In the genomic region with DNA sequence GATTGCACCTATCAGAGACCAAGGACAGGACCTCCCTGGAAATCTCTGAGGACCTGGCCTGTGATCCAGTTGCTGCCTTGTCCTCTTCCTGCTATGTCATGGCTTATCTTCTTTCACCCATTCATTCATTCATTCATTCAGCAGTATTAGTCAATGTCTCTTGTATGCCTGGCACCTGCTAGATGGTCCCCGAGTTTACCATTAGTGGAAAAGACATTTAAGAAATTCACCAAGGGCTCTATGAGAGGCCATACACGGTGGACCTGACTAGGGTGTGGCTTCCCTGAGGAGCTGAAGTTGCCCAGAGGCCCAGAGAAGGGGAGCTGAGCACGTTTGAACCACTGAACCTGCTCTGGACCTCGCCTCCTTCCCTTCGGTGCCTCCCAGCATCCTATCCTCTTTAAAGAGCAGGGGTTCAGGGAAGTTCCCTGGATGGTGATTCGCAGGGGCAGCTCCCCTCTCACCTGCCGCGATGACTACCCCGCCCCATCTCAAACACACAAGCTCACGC, we compare ENCODE assay signal across 9 cellular contexts. TPM values are rescaled to one million over a fixed set of nuclear protein-coding genes. Genes with fewer than 3 reads are reported as not detected.
DNase-seq lines count a peak whose midpoint lies in the region; ATAC-seq and TF ChIP-seq lines count a peak whose summit lies in the region.
"Had no signal": no experiment of that assay in that cellular context is flagged by ENCODE, and none has a peak within 500 bp of the region (broad histone marks: within the 10 kb centered on the region; RNA-seq: fewer than 3 reads in every experiment).

No MANE protein-coding gene starts in this region.

- peaks cover 3% of the 10 kb centered on the region for H3K9me3 ChIP-seq in iPS-18c (ENCODE audit: control insufficient read depth, insufficient read depth, low read length)

- H3K4me3 Mint-ChIP-seq in activated T-helper 17 cell treated with anti-CD3 and anti-CD28 coated beads, Interleukin-2, amount 50 U/mL, for 72 hours = peak overlapping the region; percentile 97
- peak overlapping the region; percentile 95 to 99 for H3K4me3 Mint-ChIP-seq in stimulated activated naive B cell treated with anti-CD40 and anti-IgM and Interleukin-4, amounts not matched to agents 10 μg/mL and 1 μg/mL and 100 μg/mL, for 72 hours

- H3K27ac Mint-ChIP-seq in activated T-helper 17 cell treated with anti-CD3 and anti-CD28 coated beads, Interleukin-2, amount 50 U/mL, for 72 hours = peak overlapping the region; percentile 98
- peak overlapping the region; percentile 100 for H3K27ac Mint-ChIP-seq in stimulated activated naive B cell treated with anti-CD40 and anti-IgM and Interleukin-4, amounts not matched to agents 10 μg/mL and 1 μg/mL and 100 μg/mL, for 72 hours

- DNase-seq in HFF-Myc (ENCODE audit: extremely low read depth, low read depth) (no peak), hippocampal formation (lab: John Stamatoyannopoulos, UW) (no peak), DMS79 treated with DMSO at 0.1 percent for 48 hours (lab: John Stamatoyannopoulos, UW) (no peak), GDM1 (lab: John Stamatoyannopoulos, UW) (no peak)
- DNase-seq in stimulated activated naive B cell treated with anti-CD40 and anti-IgM and Interleukin-4, amounts not matched to agents 10 μg/mL and 1 μg/mL and 100 μg/mL, for 72 hours = no peak

- no peaks in the 10 kb centered on the region for H3K9me3 Mint-ChIP-seq in activated T-helper 17 cell treated with anti-CD3 and anti-CD28 coated beads, Interleukin-2, amount 50 U/mL, for 72 hours
- no peaks in the 10 kb centered on the region for H3K9me3 Mint-ChIP-seq in stimulated activated naive B cell treated with anti-CD40 and anti-IgM and Interleukin-4, amounts not matched to agents 10 μg/mL and 1 μg/mL and 100 μg/mL, for 72 hours

- H3K4me3 ChIP-seq in HFF-Myc (replicated peaks; ENCODE audit: low read depth, low read length) = peak overlapping the region; percentile 76
- peak overlapping the region; percentile 90 for H3K4me3 ChIP-seq in iPS-18c (ENCODE audit: insufficient read depth, low read depth, low read length)

- H3K27me3 Mint-ChIP-seq in activated T-helper 17 cell treated with anti-CD3 and anti-CD28 coated beads, Interleukin-2, amount 50 U/mL, for 72 hours = no peaks in the 10 kb centered on the region
- no peaks in the 10 kb centered on the region for H3K27me3 Mint-ChIP-seq in stimulated activated naive B cell treated with anti-CD40 and anti-IgM and Interleukin-4, amounts not matched to agents 10 μg/mL and 1 μg/mL and 100 μg/mL, for 72 hours

- H3K36me3 Mint-ChIP-seq in activated T-helper 17 cell treated with anti-CD3 and anti-CD28 coated beads, Interleukin-2, amount 50 U/mL, for 72 hours (ENCODE audit: low read depth) = peaks cover 45% of the 10 kb centered on the region
- H3K36me3 Mint-ChIP-seq in stimulated activated naive B cell treated with anti-CD40 and anti-IgM and Interleukin-4, amounts not matched to agents 10 μg/mL and 1 μg/mL and 100 μg/mL, for 72 hours = peaks cover 20 to 32% of the 10 kb centered on the region in 2 donors

- H3K4me1 Mint-ChIP-seq in activated T-helper 17 cell treated with anti-CD3 and anti-CD28 coated beads, Interleukin-2, amount 50 U/mL, for 72 hours = peaks cover 10% of the 10 kb centered on the region
- peaks cover 21 to 30% of the 10 kb centered on the region in 2 donors for H3K4me1 Mint-ChIP-seq in stimulated activated naive B cell treated with anti-CD40 and anti-IgM and Interleukin-4, amounts not matched to agents 10 μg/mL and 1 μg/mL and 100 μg/mL, for 72 hours

- no peak for ATAC-seq in activated T-helper 17 cell treated with anti-CD3 and anti-CD28 coated beads, Interleukin-2, amount 50 U/mL, for 72 hours (replicated peaks)
- ATAC-seq in stimulated activated naive B cell treated with anti-CD40 and anti-IgM and Interleukin-4, amounts not matched to agents 10 μg/mL and 1 μg/mL and 100 μg/mL, for 72 hours (replicated peaks) = peak; percentile 0 to 1
- no peak for ATAC-seq in GM21576 (IDR thresholded peaks at IDR 0.05; ENCODE audit: unreplicated experiment)

- TF ChIP-seq CTCF in HFF-Myc (IDR thresholded peaks at IDR 0.05; ENCODE audit: low read depth, low read length, missing control alignments) = no peak

RNA-seq across cellular contexts. Expression of a gene that starts 0.7 kb away (rescaled TPM):
- 1,000 to 10,000 TPM; 1,250 to 1,556 TPM for total RNA-seq in activated T-helper 17 cell treated with anti-CD3 and anti-CD28 coated beads, Interleukin-2, amount 50 U/mL, for 72 hours

RNA-seq across cellular contexts. Expression of a gene that starts 35.8 kb away (rescaled TPM):
- 1 to 10 TPM; 3.8 to 5.9 TPM for total RNA-seq in activated T-helper 17 cell treated with anti-CD3 and anti-CD28 coated beads, Interleukin-2, amount 50 U/mL, for 72 hours

RNA-seq across cellular contexts. Expression of a gene that starts 54.7 kb away (rescaled TPM):
- 1 to 10 TPM; 5.0 to 9.3 TPM for total RNA-seq in activated T-helper 17 cell treated with anti-CD3 and anti-CD28 coated beads, Interleukin-2, amount 50 U/mL, for 72 hours
- total RNA-seq: HT1080 had no signal

Comparison
In these comparisons a context has a peak if more than half of its experiments do, and no peak if none do; other contexts are left out.
1. ATAC-seq: peak in stimulated activated naive B cell treated with anti-CD40 and anti-IgM and Interleukin-4, amounts not matched to agents 10 μg/mL and 1 μg/mL and 100 μg/mL, for 72 hours (2 of 2); none in activated T-helper 17 cell treated with anti-CD3 and anti-CD28 coated beads, Interleukin-2, amount 50 U/mL, for 72 hours (single experiment) and GM21576 (single experiment).